1 cellular context compared by ENCODE assay signal in the genomic region with DNA sequence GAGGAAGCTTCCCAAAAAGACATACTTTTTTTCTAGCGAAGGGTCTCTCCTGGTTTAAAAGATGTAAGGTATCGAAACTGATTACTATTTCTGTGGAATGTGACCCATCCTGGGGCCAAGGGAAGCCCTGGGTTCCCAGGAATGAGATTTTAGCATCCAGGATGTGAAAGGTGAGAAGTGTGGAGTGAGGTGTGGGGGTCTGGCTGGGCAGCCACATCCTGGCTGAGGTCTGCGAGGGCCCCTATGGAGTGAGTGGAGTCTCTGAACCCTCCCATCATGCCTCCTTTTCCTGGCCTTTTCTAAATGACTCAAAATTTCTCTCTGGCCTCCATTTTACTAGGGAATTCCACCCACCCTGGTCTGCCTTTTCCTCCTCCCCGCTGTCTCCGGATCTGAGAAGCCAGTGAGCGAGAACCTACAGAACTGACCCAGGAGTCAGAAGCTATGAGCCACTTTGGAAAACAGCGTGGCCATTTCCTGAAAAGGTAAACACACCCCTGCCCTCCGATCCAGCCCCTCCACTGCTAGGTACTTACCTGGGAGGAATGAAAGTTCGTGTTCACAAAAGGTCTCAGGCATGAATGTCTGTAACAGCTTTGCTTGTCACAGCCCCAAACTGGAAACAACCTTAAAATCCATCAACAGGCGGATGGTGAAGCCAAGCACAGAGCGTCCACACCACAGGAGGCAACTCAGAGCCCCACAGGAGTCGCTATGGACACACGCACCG.
TF ChIP-seq lines count a peak whose summit lies in the region.

No MANE protein-coding gene starts in this region.

TF ChIP-seq in H1, 55 proteins besides CTCF, POLR2A, EP300 and RAD21 (continued from another document):
- no peak for TF ChIP-seq USF2 (IDR thresholded peaks at IDR 0.05; ENCODE audit: low read length)
- no peak for TF ChIP-seq TEAD4 (IDR thresholded peaks at IDR 0.05; ENCODE audit: low read depth, low read length)
- no peak for TF ChIP-seq JUN (IDR thresholded peaks at IDR 0.05; ENCODE audit: low read depth, low read length)
- TF ChIP-seq BACH1 (IDR thresholded peaks at IDR 0.05; ENCODE audit: low read length) = no peak
- TF ChIP-seq BRCA1 (IDR thresholded peaks at IDR 0.05; ENCODE audit: low read depth, low read length) = no peak
- no peak for TF ChIP-seq CBX8 (IDR thresholded peaks at IDR 0.05; ENCODE audit: borderline replicate concordance, low read depth, low read length)
TF ChIP-seq in H1: peak in this region for 0.
